In the genomic region with DNA sequence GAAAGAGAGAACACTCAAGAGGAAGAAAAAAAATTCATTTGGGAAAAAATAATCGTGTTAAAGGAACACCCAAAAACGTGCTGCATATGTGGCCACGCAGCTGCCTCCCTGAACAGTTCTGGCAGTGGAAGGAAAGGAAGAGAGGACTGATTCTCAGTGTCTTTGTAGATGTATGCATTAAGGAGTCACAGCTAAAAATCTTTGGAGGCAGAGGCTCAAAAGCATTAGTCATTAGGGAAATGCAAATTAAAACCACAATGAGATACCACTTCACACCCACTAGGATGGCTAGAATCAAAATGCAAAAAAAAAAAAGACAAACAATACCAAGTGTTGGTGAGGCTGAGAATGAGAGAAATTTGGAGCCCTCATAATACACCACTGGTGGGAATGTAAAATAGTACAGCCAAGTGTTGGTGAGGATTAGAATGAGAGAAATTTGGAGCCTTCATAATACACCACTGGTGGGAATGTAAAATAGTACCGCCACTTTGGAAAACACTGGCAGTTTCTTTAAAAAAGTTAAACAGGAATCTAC, we compare ENCODE assay signal across 27 cellular contexts.
"Had no signal": no experiment of that assay in that cellular context is flagged by ENCODE, and none has a peak within 500 bp of the region (broad histone marks: within the 10 kb centered on the region; RNA-seq: fewer than 3 reads in every experiment).

No MANE protein-coding gene starts in this region.

- H3K36me3 ChIP-seq: esophagus muscularis mucosa, heart right ventricle, lower lobe of right lung, neutrophil, pancreas, thoracic aorta, upper lobe of right lung, uterus had no signal

- H3K27ac ChIP-seq: coronary artery, esophagus muscularis mucosa, foreskin keratinocyte, heart right ventricle, lower lobe of right lung, neutrophil, pancreas, thoracic aorta, tibial nerve, upper lobe of right lung, uterus had no signal

- H3K27me3 ChIP-seq: esophagus muscularis mucosa, heart right ventricle, tibial nerve, upper lobe of right lung, uterus had no signal

- DNase-seq: dermis blood vessel endothelial cell; effector memory CD4-positive, alpha-beta T cell; foreskin keratinocyte; glutamatergic neuron; heart right ventricle; hippocampal formation; kidney glomerular epithelial cell; left ventricle myocardium superior; lower lobe of right lung; naive thymus-derived CD8-positive, alpha-beta T cell; retina; stimulated activated CD4-positive, alpha-beta T cell treated with anti-CD3 and anti-CD28 coated beads, Interleukin-12 subunit alpha, Interleukin-12 subunit beta, amount 100 ng/mL, for 4 hours; stimulated activated CD4-positive, alpha-beta T cell treated with anti-CD3 and anti-CD28 coated beads, Interleukin-1b, Interleukin-23, amount 100 ng/mL, for 48 hours; stimulated activated CD4-positive, alpha-beta T cell treated with anti-CD3 and anti-CD28 coated beads, Interleukin-4, amount 100 ng/mL, for 1 hour; stimulated activated CD8-positive, alpha-beta memory T cell treated with anti-CD3 and anti-CD28 coated beads, Interleukin-4, amount 100 ng/mL, for 48 hours; stimulated activated naive CD4-positive, alpha-beta T cell treated with Interleukin-2 at 50 U/mL for 16 hours; upper lobe of right lung; uterus had no signal

- H3K4me3 ChIP-seq: coronary artery, esophagus muscularis mucosa, heart right ventricle, lower lobe of right lung, pancreas, smooth muscle cell, thoracic aorta, tibial nerve, upper lobe of right lung, uterus had no signal

- H3K27ac Mint-ChIP-seq: naive thymus-derived CD8-positive, alpha-beta T cell had no signal

- H3K4me3 Mint-ChIP-seq: naive thymus-derived CD8-positive, alpha-beta T cell; neural crest cell had no signal

- ATAC-seq: foreskin keratinocyte; heart right ventricle; left ventricle myocardium superior; lower lobe of right lung; naive thymus-derived CD8-positive, alpha-beta T cell; pancreas; sciatic nerve; upper lobe of right lung had no signal

- H3K4me1 Mint-ChIP-seq: neural crest cell had no signal

- H3K36me3 Mint-ChIP-seq: naive thymus-derived CD8-positive, alpha-beta T cell had no signal

- H3K9me3 ChIP-seq: esophagus muscularis mucosa, heart right ventricle, lower lobe of right lung, neutrophil, pancreas, thoracic aorta, tibial nerve, upper lobe of right lung, uterus had no signal

- H3K4me1 ChIP-seq: esophagus muscularis mucosa, foreskin keratinocyte, lower lobe of right lung, pancreas, tibial nerve, upper lobe of right lung, uterus had no signal
